2 cellular contexts compared by ENCODE assay signal in genomic region chr7:2849941-2850766, GRCh38.
TF ChIP-seq lines count a peak whose summit lies in the region.

No MANE protein-coding gene starts in this region.

TF ChIP-seq in HEK293, 187 proteins besides CTCF, POLR2A, EP300 and RAD21 (continued from another document):
- no peak for TF ChIP-seq ZNF639 (tag by site-specific recombination; IDR thresholded peaks at IDR 0.05)
- TF ChIP-seq ZNF707 (tag by site-specific recombination; IDR thresholded peaks at IDR 0.05) = no peak
- 0 out of 2 replicates have a peak, but pooled peaks have one; percentile 60 for TF ChIP-seq ZNF776 (tag by site-specific recombination; IDR thresholded peaks at IDR 0.05; ENCODE audit: borderline replicate concordance)
- TF ChIP-seq, protein P1, sequence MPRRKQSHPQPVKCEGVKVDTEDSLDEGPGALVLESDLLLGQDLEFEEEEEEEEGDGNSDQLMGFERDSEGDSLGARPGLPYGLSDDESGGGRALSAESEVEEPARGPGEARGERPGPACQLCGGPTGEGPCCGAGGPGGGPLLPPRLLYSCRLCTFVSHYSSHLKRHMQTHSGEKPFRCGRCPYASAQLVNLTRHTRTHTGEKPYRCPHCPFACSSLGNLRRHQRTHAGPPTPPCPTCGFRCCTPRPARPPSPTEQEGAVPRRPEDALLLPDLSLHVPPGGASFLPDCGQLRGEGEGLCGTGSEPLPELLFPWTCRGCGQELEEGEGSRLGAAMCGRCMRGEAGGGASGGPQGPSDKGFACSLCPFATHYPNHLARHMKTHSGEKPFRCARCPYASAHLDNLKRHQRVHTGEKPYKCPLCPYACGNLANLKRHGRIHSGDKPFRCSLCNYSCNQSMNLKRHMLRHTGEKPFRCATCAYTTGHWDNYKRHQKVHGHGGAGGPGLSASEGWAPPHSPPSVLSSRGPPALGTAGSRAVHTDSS (tag by site-specific recombination; IDR thresholded peaks at IDR 0.05) = peak; percentile 91
- no peak for TF ChIP-seq KLF7 (tag by site-specific recombination; IDR thresholded peaks at IDR 0.05; ENCODE audit: borderline replicate concordance)
- TF ChIP-seq ZNF266 (tag by site-specific recombination; IDR thresholded peaks at IDR 0.05; ENCODE audit: low read depth) = no peak
- no peak for TF ChIP-seq ZNF140 (tag by site-specific recombination; IDR thresholded peaks at IDR 0.05)
- TF ChIP-seq ZNF302 (tag by site-specific recombination; IDR thresholded peaks at IDR 0.05; ENCODE audit: low read depth) = no peak
- TF ChIP-seq ZNF658 (tag by site-specific recombination; IDR thresholded peaks at IDR 0.05) = peak; percentile 40; the same call in 1 of the 2 replicates
- 0 out of 2 replicates have a peak, but pooled peaks have one; percentile 21 for TF ChIP-seq BCL6B (tag by site-specific recombination; IDR thresholded peaks at IDR 0.05)
- no peak for TF ChIP-seq ZNF112 (tag by site-specific recombination; IDR thresholded peaks at IDR 0.05)
- peak; percentile 22; the same call in 1 of the 2 replicates for TF ChIP-seq ZNF747 (tag by site-specific recombination; IDR thresholded peaks at IDR 0.05)

TF ChIP-seq in K562, 482 proteins besides CTCF, POLR2A, EP300 and RAD21 (continued from another document and continues in another):
- TF ChIP-seq, protein P2, sequence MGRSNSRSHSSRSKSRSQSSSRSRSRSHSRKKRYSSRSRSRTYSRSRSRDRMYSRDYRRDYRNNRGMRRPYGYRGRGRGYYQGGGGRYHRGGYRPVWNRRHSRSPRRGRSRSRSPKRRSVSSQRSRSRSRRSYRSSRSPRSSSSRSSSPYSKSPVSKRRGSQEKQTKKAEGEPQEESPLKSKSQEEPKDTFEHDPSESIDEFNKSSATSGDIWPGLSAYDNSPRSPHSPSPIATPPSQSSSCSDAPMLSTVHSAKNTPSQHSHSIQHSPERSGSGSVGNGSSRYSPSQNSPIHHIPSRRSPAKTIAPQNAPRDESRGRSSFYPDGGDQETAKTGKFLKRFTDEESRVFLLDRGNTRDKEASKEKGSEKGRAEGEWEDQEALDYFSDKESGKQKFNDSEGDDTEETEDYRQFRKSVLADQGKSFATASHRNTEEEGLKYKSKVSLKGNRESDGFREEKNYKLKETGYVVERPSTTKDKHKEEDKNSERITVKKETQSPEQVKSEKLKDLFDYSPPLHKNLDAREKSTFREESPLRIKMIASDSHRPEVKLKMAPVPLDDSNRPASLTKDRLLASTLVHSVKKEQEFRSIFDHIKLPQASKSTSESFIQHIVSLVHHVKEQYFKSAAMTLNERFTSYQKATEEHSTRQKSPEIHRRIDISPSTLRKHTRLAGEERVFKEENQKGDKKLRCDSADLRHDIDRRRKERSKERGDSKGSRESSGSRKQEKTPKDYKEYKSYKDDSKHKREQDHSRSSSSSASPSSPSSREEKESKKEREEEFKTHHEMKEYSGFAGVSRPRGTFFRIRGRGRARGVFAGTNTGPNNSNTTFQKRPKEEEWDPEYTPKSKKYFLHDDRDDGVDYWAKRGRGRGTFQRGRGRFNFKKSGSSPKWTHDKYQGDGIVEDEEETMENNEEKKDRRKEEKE (IDR thresholded peaks at IDR 0.05; ENCODE audit: borderline replicate concordance in 1 of 2, control insufficient read depth in 1 of 2, low read depth in 2 of 2, low read length in 1 of 2) = no peak
- TF ChIP-seq, protein P3, sequence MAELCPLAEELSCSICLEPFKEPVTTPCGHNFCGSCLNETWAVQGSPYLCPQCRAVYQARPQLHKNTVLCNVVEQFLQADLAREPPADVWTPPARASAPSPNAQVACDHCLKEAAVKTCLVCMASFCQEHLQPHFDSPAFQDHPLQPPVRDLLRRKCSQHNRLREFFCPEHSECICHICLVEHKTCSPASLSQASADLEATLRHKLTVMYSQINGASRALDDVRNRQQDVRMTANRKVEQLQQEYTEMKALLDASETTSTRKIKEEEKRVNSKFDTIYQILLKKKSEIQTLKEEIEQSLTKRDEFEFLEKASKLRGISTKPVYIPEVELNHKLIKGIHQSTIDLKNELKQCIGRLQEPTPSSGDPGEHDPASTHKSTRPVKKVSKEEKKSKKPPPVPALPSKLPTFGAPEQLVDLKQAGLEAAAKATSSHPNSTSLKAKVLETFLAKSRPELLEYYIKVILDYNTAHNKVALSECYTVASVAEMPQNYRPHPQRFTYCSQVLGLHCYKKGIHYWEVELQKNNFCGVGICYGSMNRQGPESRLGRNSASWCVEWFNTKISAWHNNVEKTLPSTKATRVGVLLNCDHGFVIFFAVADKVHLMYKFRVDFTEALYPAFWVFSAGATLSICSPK (IDR thresholded peaks at IDR 0.05; ENCODE audit: borderline replicate concordance) = peak; percentile 38; the same call in 1 of the 2 replicates
- peak; percentile 71; the same call in 1 of the 2 replicates for TF ChIP-seq OTX1 (CRISPR knock-in tag; IDR thresholded peaks at IDR 0.05)
- no peak for TF ChIP-seq ATF1 (CRISPR knock-in tag; IDR thresholded peaks at IDR 0.05)
- peak; percentile 51; the same call in 1 of the 2 replicates for TF ChIP-seq ATF1 (tag; IDR thresholded peaks at IDR 0.05)
- no peak for TF ChIP-seq SAFB (IDR thresholded peaks at IDR 0.05; ENCODE audit: borderline replicate concordance, low read depth, low read length)
- TF ChIP-seq ZSCAN29 (IDR thresholded peaks at IDR 0.05) = no peak
- TF ChIP-seq MIER1 (IDR thresholded peaks at IDR 0.05; ENCODE audit: low read depth) = no peak
- no peak for TF ChIP-seq IFI16 (CRISPR knock-in tag; IDR thresholded peaks at IDR 0.05)
- TF ChIP-seq ADNP (tag; IDR thresholded peaks at IDR 0.05) = no peak
- no peak for TF ChIP-seq SMARCA4 (IDR thresholded peaks at IDR 0.05)
- TF ChIP-seq HMGXB4 (CRISPR knock-in tag; IDR thresholded peaks at IDR 0.05) = no peak
- TF ChIP-seq POLR2B (IDR thresholded peaks at IDR 0.05; ENCODE audit: low read depth, partially characterized antibody) = no peak
- TF ChIP-seq, protein P4, sequence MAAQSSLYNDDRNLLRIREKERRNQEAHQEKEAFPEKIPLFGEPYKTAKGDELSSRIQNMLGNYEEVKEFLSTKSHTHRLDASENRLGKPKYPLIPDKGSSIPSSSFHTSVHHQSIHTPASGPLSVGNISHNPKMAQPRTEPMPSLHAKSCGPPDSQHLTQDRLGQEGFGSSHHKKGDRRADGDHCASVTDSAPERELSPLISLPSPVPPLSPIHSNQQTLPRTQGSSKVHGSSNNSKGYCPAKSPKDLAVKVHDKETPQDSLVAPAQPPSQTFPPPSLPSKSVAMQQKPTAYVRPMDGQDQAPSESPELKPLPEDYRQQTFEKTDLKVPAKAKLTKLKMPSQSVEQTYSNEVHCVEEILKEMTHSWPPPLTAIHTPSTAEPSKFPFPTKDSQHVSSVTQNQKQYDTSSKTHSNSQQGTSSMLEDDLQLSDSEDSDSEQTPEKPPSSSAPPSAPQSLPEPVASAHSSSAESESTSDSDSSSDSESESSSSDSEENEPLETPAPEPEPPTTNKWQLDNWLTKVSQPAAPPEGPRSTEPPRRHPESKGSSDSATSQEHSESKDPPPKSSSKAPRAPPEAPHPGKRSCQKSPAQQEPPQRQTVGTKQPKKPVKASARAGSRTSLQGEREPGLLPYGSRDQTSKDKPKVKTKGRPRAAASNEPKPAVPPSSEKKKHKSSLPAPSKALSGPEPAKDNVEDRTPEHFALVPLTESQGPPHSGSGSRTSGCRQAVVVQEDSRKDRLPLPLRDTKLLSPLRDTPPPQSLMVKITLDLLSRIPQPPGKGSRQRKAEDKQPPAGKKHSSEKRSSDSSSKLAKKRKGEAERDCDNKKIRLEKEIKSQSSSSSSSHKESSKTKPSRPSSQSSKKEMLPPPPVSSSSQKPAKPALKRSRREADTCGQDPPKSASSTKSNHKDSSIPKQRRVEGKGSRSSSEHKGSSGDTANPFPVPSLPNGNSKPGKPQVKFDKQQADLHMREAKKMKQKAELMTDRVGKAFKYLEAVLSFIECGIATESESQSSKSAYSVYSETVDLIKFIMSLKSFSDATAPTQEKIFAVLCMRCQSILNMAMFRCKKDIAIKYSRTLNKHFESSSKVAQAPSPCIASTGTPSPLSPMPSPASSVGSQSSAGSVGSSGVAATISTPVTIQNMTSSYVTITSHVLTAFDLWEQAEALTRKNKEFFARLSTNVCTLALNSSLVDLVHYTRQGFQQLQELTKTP (IDR thresholded peaks at IDR 0.05; ENCODE audit: low read depth in 1 of 2, partially characterized antibody in 2 of 2) = no peak
- no peak for TF ChIP-seq ZNF398 (CRISPR knock-in tag; IDR thresholded peaks at IDR 0.05)
- no peak for TF ChIP-seq LARP7 (IDR thresholded peaks at IDR 0.05)
- TF ChIP-seq ARHGAP35 (IDR thresholded peaks at IDR 0.05; ENCODE audit: partially characterized antibody) = no peak
- TF ChIP-seq ZNF740 (CRISPR knock-in tag; IDR thresholded peaks at IDR 0.05) = no peak
- no peak for TF ChIP-seq ZNF740 (tag; IDR thresholded peaks at IDR 0.05)
- TF ChIP-seq TFAP4 (CRISPR knock-in tag; IDR thresholded peaks at IDR 0.05; ENCODE audit: borderline replicate concordance) = no peak
- TF ChIP-seq DACH1 (IDR thresholded peaks at IDR 0.05; ENCODE audit: partially characterized antibody) = no peak
- TF ChIP-seq, protein P5, sequence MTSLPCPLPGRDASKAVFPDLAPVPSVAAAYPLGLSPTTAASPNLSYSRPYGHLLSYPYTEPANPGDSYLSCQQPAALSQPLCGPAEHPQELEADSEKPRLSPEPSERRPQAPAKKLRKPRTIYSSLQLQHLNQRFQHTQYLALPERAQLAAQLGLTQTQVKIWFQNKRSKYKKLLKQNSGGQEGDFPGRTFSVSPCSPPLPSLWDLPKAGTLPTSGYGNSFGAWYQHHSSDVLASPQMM (CRISPR knock-in tag; IDR thresholded peaks at IDR 0.05) = no peak
- TF ChIP-seq, protein P6, sequence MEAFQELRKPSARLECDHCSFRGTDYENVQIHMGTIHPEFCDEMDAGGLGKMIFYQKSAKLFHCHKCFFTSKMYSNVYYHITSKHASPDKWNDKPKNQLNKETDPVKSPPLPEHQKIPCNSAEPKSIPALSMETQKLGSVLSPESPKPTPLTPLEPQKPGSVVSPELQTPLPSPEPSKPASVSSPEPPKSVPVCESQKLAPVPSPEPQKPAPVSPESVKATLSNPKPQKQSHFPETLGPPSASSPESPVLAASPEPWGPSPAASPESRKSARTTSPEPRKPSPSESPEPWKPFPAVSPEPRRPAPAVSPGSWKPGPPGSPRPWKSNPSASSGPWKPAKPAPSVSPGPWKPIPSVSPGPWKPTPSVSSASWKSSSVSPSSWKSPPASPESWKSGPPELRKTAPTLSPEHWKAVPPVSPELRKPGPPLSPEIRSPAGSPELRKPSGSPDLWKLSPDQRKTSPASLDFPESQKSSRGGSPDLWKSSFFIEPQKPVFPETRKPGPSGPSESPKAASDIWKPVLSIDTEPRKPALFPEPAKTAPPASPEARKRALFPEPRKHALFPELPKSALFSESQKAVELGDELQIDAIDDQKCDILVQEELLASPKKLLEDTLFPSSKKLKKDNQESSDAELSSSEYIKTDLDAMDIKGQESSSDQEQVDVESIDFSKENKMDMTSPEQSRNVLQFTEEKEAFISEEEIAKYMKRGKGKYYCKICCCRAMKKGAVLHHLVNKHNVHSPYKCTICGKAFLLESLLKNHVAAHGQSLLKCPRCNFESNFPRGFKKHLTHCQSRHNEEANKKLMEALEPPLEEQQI (IDR thresholded peaks at IDR 0.05) = no peak
- no peak for TF ChIP-seq ELF2 (CRISPR knock-in tag; IDR thresholded peaks at IDR 0.05)
- no peak for TF ChIP-seq RNF2 (IDR thresholded peaks at IDR 0.05)
- no peak for TF ChIP-seq CCNT2 (IDR thresholded peaks at IDR 0.05; ENCODE audit: borderline replicate concordance, extremely low read depth, insufficient read length, low read depth, low read length)
- TF ChIP-seq, protein P7, sequence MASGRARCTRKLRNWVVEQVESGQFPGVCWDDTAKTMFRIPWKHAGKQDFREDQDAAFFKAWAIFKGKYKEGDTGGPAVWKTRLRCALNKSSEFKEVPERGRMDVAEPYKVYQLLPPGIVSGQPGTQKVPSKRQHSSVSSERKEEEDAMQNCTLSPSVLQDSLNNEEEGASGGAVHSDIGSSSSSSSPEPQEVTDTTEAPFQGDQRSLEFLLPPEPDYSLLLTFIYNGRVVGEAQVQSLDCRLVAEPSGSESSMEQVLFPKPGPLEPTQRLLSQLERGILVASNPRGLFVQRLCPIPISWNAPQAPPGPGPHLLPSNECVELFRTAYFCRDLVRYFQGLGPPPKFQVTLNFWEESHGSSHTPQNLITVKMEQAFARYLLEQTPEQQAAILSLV (tag; IDR thresholded peaks at IDR 0.05) = 0 out of 2 replicates have a peak, but pooled peaks have one; percentile 4
- no peak for TF ChIP-seq THAP7 (CRISPR knock-in tag; IDR thresholded peaks at IDR 0.05)
